In genomic region chr2:193847140-193847539, GRCh38 we compare ENCODE assay signal across 19 cellular contexts.
DNase-seq lines count a peak whose midpoint lies in the region; ATAC-seq, FAIRE-seq and TF ChIP-seq lines count a peak whose summit lies in the region.
"Had no signal": no experiment of that assay in that cellular context is flagged by ENCODE, and none has a peak within 500 bp of the region (broad histone marks: within the 10 kb centered on the region; RNA-seq: fewer than 3 reads in every experiment).

No MANE protein-coding gene starts in this region.

- intact Hi-C loops in CD8-positive, alpha-beta T cell (cut with DNase I, micrococcal nuclease) = no loop called here
- intact Hi-C loops in psoas muscle (cut with DNase I) = no loop called here

- H3K27me3 Mint-ChIP-seq in CD8-positive, alpha-beta T cell (ENCODE audit: low read depth) = no peaks in the 10 kb centered on the region
- H3K27me3 Mint-ChIP-seq: activated naive CD8-positive, alpha-beta T cell treated with anti-CD3 and anti-CD28 coated beads for 36 hours; naive B cell had no signal

- no peaks in the 10 kb centered on the region for H3K4me1 Mint-ChIP-seq in CD8-positive, alpha-beta T cell (ENCODE audit: low read depth)
- H3K4me1 Mint-ChIP-seq: activated naive CD8-positive, alpha-beta T cell treated with anti-CD3 and anti-CD28 coated beads for 36 hours; naive B cell had no signal

- H3K9me2 ChIP-seq in hepatocyte (replicated peaks; ENCODE audit: insufficient read depth) = peaks cover 3% of the 10 kb centered on the region

- TF ChIP-seq CTCF in hepatocyte (IDR thresholded peaks at IDR 0.05; ENCODE audit: poor library complexity) = no peak
- no peak for TF ChIP-seq CTCF in CD8-positive, alpha-beta T cell (IDR thresholded peaks at IDR 0.05)
- no peak for TF ChIP-seq CTCF in psoas muscle (IDR thresholded peaks at IDR 0.05)

- 75% methylated on average over 3 of the region's 3 CpGs for WGBS in hepatocyte (ENCODE audit: low lambda C conversion rate, missing lambda C conversion rate)
- 53 to 66% (median 57%) methylated on average over 3 of the region's 3 CpGs for WGBS in psoas muscle, 3 donors

- CTCF ChIA-PET in CD8-positive, alpha-beta T cell (lab: Charles Lee) = no interaction called here

- H3K4me3 Mint-ChIP-seq in CD8-positive, alpha-beta T cell = no peak overlapping the region
- H3K4me3 Mint-ChIP-seq: activated naive CD8-positive, alpha-beta T cell treated with anti-CD3 and anti-CD28 coated beads for 36 hours; naive B cell had no signal

- FAIRE-seq in HTR-8/SVneo (lab: Jason Lieb, UNC) = peak; percentile 40

- POLR2A ChIA-PET in CD8-positive, alpha-beta T cell (lab: Charles Lee) = no interaction called here

- H3K4me3 ChIP-seq in ACC112 (ENCODE audit: low read depth, low read length) (peak overlapping the region; percentile 36; the same call in 1 of the 2 replicates), hepatocyte (no peak overlapping the region), psoas muscle (no peak overlapping the region)
- no peak overlapping the region for H3K4me3 ChIP-seq in CD8-positive, alpha-beta T cell (ENCODE audit: low read depth, low read length)
- H3K4me3 ChIP-seq: testis had no signal

- no peaks in the 10 kb centered on the region for H4K20me1 ChIP-seq in hepatocyte (ENCODE audit: insufficient read depth, poor library complexity, severe bottlenecking)

- no peaks in the 10 kb centered on the region for H3K36me3 Mint-ChIP-seq in CD8-positive, alpha-beta T cell
- H3K36me3 Mint-ChIP-seq: activated naive CD8-positive, alpha-beta T cell treated with anti-CD3 and anti-CD28 coated beads for 36 hours; naive B cell had no signal

- no peak overlapping the region for H3K4me2 ChIP-seq in hepatocyte

- H3K4me1 ChIP-seq in ACC112 (ENCODE audit: control insufficient read depth, insufficient read depth, low read length, unreplicated experiment) (peaks cover 13% of the 10 kb centered on the region), hepatocyte (ENCODE audit: insufficient read depth) (no peaks in the 10 kb centered on the region), psoas muscle (no peaks in the 10 kb centered on the region)
- no peaks in the 10 kb centered on the region for H3K4me1 ChIP-seq in CD8-positive, alpha-beta T cell (ENCODE audit: insufficient read depth, low read length)
- H3K4me1 ChIP-seq: testis had no signal

- H3K36me3 ChIP-seq in ACC112 (ENCODE audit: insufficient read depth, low read length) (no peaks in the 10 kb centered on the region), hepatocyte (replicated peaks; ENCODE audit: insufficient read depth, low read depth) (no peaks in the 10 kb centered on the region), psoas muscle (ENCODE audit: insufficient read depth in 1 of 2, low read depth in 1 of 2) (no peaks in the 10 kb centered on the region)
- no peaks in the 10 kb centered on the region for H3K36me3 ChIP-seq in CD8-positive, alpha-beta T cell (ENCODE audit: insufficient read depth, low read length)

- no peak overlapping the region for H3K27ac Mint-ChIP-seq in CD8-positive, alpha-beta T cell
- H3K27ac Mint-ChIP-seq: activated naive CD8-positive, alpha-beta T cell treated with anti-CD3 and anti-CD28 coated beads for 36 hours had no signal

- H3K27ac ChIP-seq in ACC112 (ENCODE audit: low read depth, low read length) (peak overlapping the region; percentile 72), hepatocyte (no peak overlapping the region), psoas muscle (no peak overlapping the region)
- H3K27ac ChIP-seq in CD8-positive, alpha-beta T cell (ENCODE audit: low read depth, low read length) = no peak overlapping the region
- H3K27ac ChIP-seq: testis had no signal

- ATAC-seq in GM18870 (IDR thresholded peaks at IDR 0.05; ENCODE audit: unreplicated experiment) (no peak), psoas muscle (no peak)
- no peak for ATAC-seq in CD8-positive, alpha-beta T cell
- ATAC-seq: left colon had no signal

- H3K9me3 Mint-ChIP-seq in CD8-positive, alpha-beta T cell = peaks cover 2% of the 10 kb centered on the region
- H3K9me3 Mint-ChIP-seq: activated naive CD8-positive, alpha-beta T cell treated with anti-CD3 and anti-CD28 coated beads for 36 hours; naive B cell had no signal

- no peaks in the 10 kb centered on the region for H3K79me2 ChIP-seq in ACC112 (ENCODE audit: control insufficient read depth, insufficient read depth, low read length, unreplicated experiment)
- no peaks in the 10 kb centered on the region for H3K79me2 ChIP-seq in hepatocyte

- H3K27me3 ChIP-seq in ACC112 (ENCODE audit: insufficient read depth, low read length) (no peaks in the 10 kb centered on the region), hepatocyte (no peaks in the 10 kb centered on the region), psoas muscle (ENCODE audit: insufficient read depth in 3 of 3, low read length in 2 of 3) (no peaks in the 10 kb centered on the region)
- H3K27me3 ChIP-seq in CD8-positive, alpha-beta T cell (ENCODE audit: insufficient read depth, low read length) = no peaks in the 10 kb centered on the region
- H3K27me3 ChIP-seq: testis had no signal

- H3K9me3 ChIP-seq in hepatocyte (ENCODE audit: low read depth) (no peaks in the 10 kb centered on the region), psoas muscle (no peaks in the 10 kb centered on the region)
- no peaks in the 10 kb centered on the region for H3K9me3 ChIP-seq in CD8-positive, alpha-beta T cell (ENCODE audit: low read length)
- H3K9me3 ChIP-seq: testis had no signal

- DNase-seq in HTR-8/SVneo (ENCODE audit: insufficient read length, low spot score) (peak; percentile 24), astrocyte of the hippocampus (ENCODE audit: low read depth, low spot score) (peak; percentile 69), hepatocyte (ENCODE audit: low spot score) (peak; percentile 1), DMS114 treated with DMSO at 0.1 percent for 48 hours (lab: John Stamatoyannopoulos, UW; ENCODE audit: unreplicated experiment) (no peak), psoas muscle (no peak)
- no peak for DNase-seq in CD8-positive, alpha-beta T cell
- DNase-seq: ACHN; activated CD4-positive, alpha-beta T cell treated with anti-CD3 and anti-CD28 coated beads for 4 hours; activated naive CD8-positive, alpha-beta T cell treated with anti-CD3 and anti-CD28 coated beads for 36 hours; activated T-cell treated with anti-CD3 and anti-CD28 coated beads, Interleukin-2, amount 50 U/mL, for 1 hour; cerebellar nuclear complex; left colon; MM.1S; naive B cell; SHP77 treated with DMSO at 0.1 percent for 48 hours; stimulated activated CD4-positive, alpha-beta T cell treated with anti-CD3 and anti-CD28 coated beads, Interleukin-2, amount 100 ng/mL, for 24 hours; testis had no signal

- H2AFZ ChIP-seq in ACC112 (ENCODE audit: low read length, unreplicated experiment) (no peak overlapping the region), hepatocyte (no peak overlapping the region)

Comparison
In these comparisons a context has a peak if more than half of its experiments do, and no peak if none do; other contexts are left out.
1. DNase-seq: peak in HTR-8/SVneo (single experiment), astrocyte of the hippocampus (single experiment) and hepatocyte (single experiment); none in DMS114 treated with DMSO at 0.1 percent for 48 hours (single experiment), CD8-positive, alpha-beta T cell (0 of 7) and psoas muscle (0 of 2).